In the genomic region with DNA sequence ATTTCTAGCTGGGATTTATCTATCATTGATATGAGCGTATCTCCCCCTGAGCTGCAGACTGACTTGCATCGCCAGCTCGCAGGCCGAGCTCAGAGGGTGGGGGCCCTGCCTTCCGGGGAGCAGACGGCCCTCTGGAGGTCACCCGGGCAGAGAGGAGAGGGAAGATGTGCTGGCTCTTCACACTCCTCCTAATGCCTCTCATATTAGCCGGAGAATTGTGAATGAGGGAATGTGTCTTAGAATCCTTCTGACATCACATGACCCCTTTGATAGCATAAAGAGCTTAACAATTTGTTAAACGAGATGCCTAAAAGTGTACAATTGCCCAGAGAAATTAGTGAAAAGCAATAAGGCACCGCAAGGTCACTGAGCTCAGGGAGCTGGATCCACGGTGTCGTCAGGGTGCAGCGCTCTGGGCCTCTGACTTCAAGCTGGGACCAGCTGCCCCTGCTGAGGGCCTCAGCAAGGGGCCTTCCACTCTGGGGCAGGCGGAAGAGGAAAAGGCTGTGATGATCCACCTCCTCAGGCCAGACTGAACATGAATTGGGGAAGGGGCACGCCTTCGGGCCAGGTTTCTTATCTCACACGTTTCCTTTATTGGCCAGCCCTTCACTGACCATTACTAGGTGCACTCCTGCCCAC, we compare ENCODE assay signal across 29 cellular contexts. TPM values are rescaled to one million over a fixed set of nuclear protein-coding genes. Genes with fewer than 3 reads are reported as not detected.
A peak's percentile ranks its signal among the peaks of the same experiment; 100 is the strongest.
DNase-seq lines count a peak whose midpoint lies in the region; ATAC-seq and TF ChIP-seq lines count a peak whose summit lies in the region.
"Had no signal": no experiment of that assay in that cellular context is flagged by ENCODE, and none has a peak within 500 bp of the region (broad histone marks: within the 10 kb centered on the region; RNA-seq: fewer than 3 reads in every experiment).

No MANE protein-coding gene starts in this region.

- H3K9me3 Mint-ChIP-seq in brain = peaks cover 0 to 7% (median 4%) of the 10 kb centered on the region in 5 experiments
- peaks cover 3% of the 10 kb centered on the region for H3K9me3 Mint-ChIP-seq in nephron

- H3K4me1 ChIP-seq in smooth muscle cell (ENCODE audit: low read depth) = peaks cover 3% of the 10 kb centered on the region
- H3K4me1 ChIP-seq: BE2C, Peyer's patch had no signal

- H3K79me2 ChIP-seq in smooth muscle cell (ENCODE audit: low read depth) = no peaks in the 10 kb centered on the region

- peak overlapping the region in 1 of 5 experiments; percentile 49 for H3K4me3 Mint-ChIP-seq in brain
- H3K4me3 Mint-ChIP-seq in nephron = no peak overlapping the region
- H3K4me3 Mint-ChIP-seq: CD14-positive monocyte had no signal

- H3F3A ChIP-seq in smooth muscle cell (ENCODE audit: low read depth) = no peaks in the 10 kb centered on the region

- TF ChIP-seq CTCF in brain (conservative IDR thresholded peaks at IDR 0.05) (no peak), nephron (IDR thresholded peaks at IDR 0.05; ENCODE audit: unreplicated experiment in 3 of 3) (no peak), smooth muscle cell (IDR thresholded peaks at IDR 0.05; ENCODE audit: borderline replicate concordance, insufficient read depth, poor library complexity, severe bottlenecking) (no peak)

- no peak overlapping the region for H3K4me2 ChIP-seq in smooth muscle cell
- H3K4me2 ChIP-seq: SK-N-SH had no signal

- H3K4me1 Mint-ChIP-seq in brain = peaks cover 36% of the 10 kb centered on the region
- H3K4me1 Mint-ChIP-seq in nephron = peaks cover 37% of the 10 kb centered on the region
- H3K4me1 Mint-ChIP-seq: CD14-positive monocyte had no signal

- 80% methylated on average over 17 of the region's 17 CpGs for WGBS in smooth muscle cell (ENCODE audit: low lambda C conversion rate)

- no peaks in the 10 kb centered on the region for H3K27me3 ChIP-seq in smooth muscle cell (ENCODE audit: low read depth)
- H3K27me3 ChIP-seq: BE2C, Peyer's patch had no signal

- H3K9ac ChIP-seq in smooth muscle cell (ENCODE audit: low read depth) = no peak overlapping the region
- H3K9ac ChIP-seq: SK-N-SH had no signal

- DNase-seq in NCI-H82 (lab: John Stamatoyannopoulos, UW) (peak; percentile 5), NCI-H82 treated with DMSO at 0.1 percent for 48 hours (lab: John Stamatoyannopoulos, UW; ENCODE audit: unreplicated experiment) (no peak), smooth muscle cell (lab: John Stamatoyannopoulos, UW; ENCODE audit: unreplicated experiment) (no peak)
- no peak for DNase-seq in activated effector memory CD4-positive, alpha-beta T cell treated with Interleukin-2 at 50 U/mL for 16 hours
- DNase-seq: 8988T, ACHN, BE2C, Calu3, DMS79 treated with DMSO at 0.1 percent for 48 hours, GF-D8, Kasumi-1, NCI-H1092 treated with DMSO at 0.1 percent for 48 hours, NCI-H1436, NCI-H1930, NCI-H2107, NCI-H524, NCI-H774, OCI-M1, Peyer's patch, SIG-M5, SK-N-SH had no signal

- no peak overlapping the region for H3K4me3 ChIP-seq in smooth muscle cell
- H3K4me3 ChIP-seq: K562, Peyer's patch had no signal

- no peak overlapping the region for H3K27ac ChIP-seq in smooth muscle cell (ENCODE audit: low read depth)
- H3K27ac ChIP-seq: Peyer's patch had no signal

- H2AFZ ChIP-seq in smooth muscle cell (ENCODE audit: low read depth) = peak overlapping the region; percentile 30

- H3K27me3 Mint-ChIP-seq in brain (no peaks in the 10 kb centered on the region), nephron (ENCODE audit: low read depth) (peaks cover 5% of the 10 kb centered on the region)

- H3K27ac Mint-ChIP-seq in brain = peak overlapping the region in 3 of 5 experiments; percentile 60 to 70 (median 61)
- H3K27ac Mint-ChIP-seq in nephron = peak overlapping the region in 2 of 3 experiments; percentile 4 to 84
- H3K27ac Mint-ChIP-seq: CD14-positive monocyte had no signal

- no peaks in the 10 kb centered on the region for H3K9me3 ChIP-seq in smooth muscle cell (replicated peaks; ENCODE audit: low read depth)
- H3K9me3 ChIP-seq: BE2C, Peyer's patch, SK-N-SH had no signal

- H3K36me3 Mint-ChIP-seq in brain = no peaks in the 10 kb centered on the region
- H3K36me3 Mint-ChIP-seq in nephron (ENCODE audit: low read depth) = no peaks in the 10 kb centered on the region
- H3K36me3 Mint-ChIP-seq: CD14-positive monocyte had no signal

- H3K36me3 ChIP-seq in smooth muscle cell (ENCODE audit: low read depth) = no peaks in the 10 kb centered on the region
- H3K36me3 ChIP-seq: BE2C, Peyer's patch had no signal

- no peaks in the 10 kb centered on the region for H4K20me1 ChIP-seq in smooth muscle cell (ENCODE audit: low read depth)

- no peak for ATAC-seq in GM21381 (IDR thresholded peaks at IDR 0.05; ENCODE audit: unreplicated experiment)
- ATAC-seq in HG03095 (IDR thresholded peaks at IDR 0.05; ENCODE audit: unreplicated experiment) = no peak
- ATAC-seq: K562 had no signal

RNA-seq across cellular contexts. Expression of gene SMIM21, which starts 48.7 kb away (rescaled TPM):
- polyA plus RNA-seq in brain (ENCODE audit: insufficient read depth, low read depth, low replicate concordance) = not detected
- not detected in 2 replicates for total RNA-seq in smooth muscle cell
- not detected in 2 replicates for polyA plus RNA-seq in smooth muscle cell
- total RNA-seq: Calu3, H4, K562, M059J, Peyer's patch had no signal
- polyA plus RNA-seq: CD14-positive monocyte, K562, SK-N-SH had no signal
